18 cellular contexts compared by ENCODE assay signal in the genomic region with DNA sequence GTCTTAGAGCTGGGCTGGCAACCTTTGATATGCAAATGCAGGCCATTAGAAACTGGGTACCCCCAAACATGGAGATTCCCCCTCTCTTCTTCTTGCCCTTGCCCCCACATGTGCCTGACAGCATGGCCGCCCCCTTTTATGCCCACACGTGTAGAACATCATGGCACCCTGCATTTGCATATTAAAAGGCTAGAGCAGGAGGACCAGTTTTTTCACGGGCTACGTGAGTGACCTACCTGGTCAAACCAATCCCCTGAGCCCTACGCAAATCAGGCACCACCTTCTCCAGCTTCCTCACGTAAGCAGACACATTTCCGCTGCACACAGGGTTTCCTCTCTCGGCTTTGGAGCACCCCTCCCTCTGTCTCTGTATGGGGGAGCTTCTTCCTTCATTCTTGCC.
DNase-seq lines count a peak whose midpoint lies in the region; ATAC-seq, FAIRE-seq and TF ChIP-seq lines count a peak whose summit lies in the region.
"Had no signal": no experiment of that assay in that cellular context is flagged by ENCODE, and none has a peak within 500 bp of the region (broad histone marks: within the 10 kb centered on the region; RNA-seq: fewer than 3 reads in every experiment).

No MANE protein-coding gene starts in this region.

- no TSS peak for BruUV-seq in GM12878 (replicated peaks; lab: Mats Ljungman, UMichigan)

- intact Hi-C loops in left ventricle myocardium superior (cut with micrococcal nuclease) (no loop called here), GM12878 (cut with micrococcal nuclease; ENCODE audit: unreplicated experiment) (no loop called here), vagina (cut with DNase I) (no loop called here)

- CTCF ChIA-PET in GM12878 (lab: Yijun Ruan, JAX), result no interaction called here

- H3K27ac ChIP-seq in right atrium auricular region (no peak overlapping the region), GM12878 (ENCODE audit: control insufficient read depth, insufficient read depth) (no peak overlapping the region), vagina (no peak overlapping the region)
- H3K27ac ChIP-seq: C4-2B, GM23248 had no signal

- no peaks in the 10 kb centered on the region for H3K27me3 ChIP-seq in right atrium auricular region
- peaks cover 0 to 2% of the 10 kb centered on the region in 2 experiments; a peak in 2 of 4 replicates for H3K27me3 ChIP-seq in GM12878 (replicated peaks in 1 of 2; ENCODE audit: control insufficient read depth in 2 of 2, insufficient read depth in 2 of 2, low read length in 1 of 2)
- no peaks in the 10 kb centered on the region for H3K27me3 ChIP-seq in vagina

- SMC1A ChIA-PET in GM12878 (lab: Charles Lee; ENCODE audit: uncharacterized antibody, unreplicated experiment), result no interaction called here

- no peak for TF ChIP-seq EP300 in GM12878 (IDR thresholded peaks at IDR 0.05; ENCODE audit: borderline replicate concordance in 1 of 2, control insufficient read depth in 1 of 2, low read depth in 2 of 2, low read length in 2 of 2)

- RAD21 ChIA-PET in GM12878 (lab: Charles Lee; ENCODE audit: unreplicated experiment), result no interaction called here

- H2AFZ ChIP-seq in GM12878 (ENCODE audit: control insufficient read depth, low read depth, low read length), result no peak overlapping the region
- H2AFZ ChIP-seq: GM23248 had no signal

- H3K36me3 ChIP-seq in right atrium auricular region (no peaks in the 10 kb centered on the region), GM12878 (ENCODE audit: control insufficient read depth in 2 of 2, insufficient read depth in 2 of 2, low read length in 1 of 2) (no peaks in the 10 kb centered on the region), vagina (no peaks in the 10 kb centered on the region)

- ATAC-seq in left ventricle myocardium superior, result no peak
- no peak for ATAC-seq in GM12878
- ATAC-seq in HG02852 (IDR thresholded peaks at IDR 0.05; ENCODE audit: unreplicated experiment), result no peak

- POLR2A ChIA-PET in GM12878 (lab: Charles Lee), result interaction anchor here (0.6 kb wide), 1 partner anchor 292 kb away, joined by 3 read pairs; no protein-coding TSS in a partner anchor

- DNase-seq in right atrium auricular region (ENCODE audit: low spot score) (peak; percentile 34), left ventricle myocardium superior (no peak), GM12878 (ENCODE audit: low read depth, low spot score) (no peak), mesenteric fat pad (ENCODE audit: low spot score) (peak; percentile 28), vagina (ENCODE audit: extremely low spot score in 2 of 2) (peak; percentile 52 to 54), NCI-H146 treated with DMSO at 0.1 percent for 48 hours (lab: John Stamatoyannopoulos, UW; ENCODE audit: unreplicated experiment) (no peak), SHP77 (lab: John Stamatoyannopoulos, UW) (no peak)
- DNase-seq: ACHN; Caco-2; CD8-positive, alpha-beta memory T cell; DMS53; GF-D8; GM23248; IMR-90 had no signal

- no peak overlapping the region for H3K9ac ChIP-seq in GM12878 (ENCODE audit: control insufficient read depth, insufficient read depth, low read length)
- H3K9ac ChIP-seq: GM23248 had no signal

- no peaks in the 10 kb centered on the region for H4K20me1 ChIP-seq in GM12878 (ENCODE audit: control insufficient read depth, insufficient read depth)

- H3K4me2 ChIP-seq in GM12878 (ENCODE audit: control insufficient read depth, insufficient read depth), result no peak overlapping the region

- in situ Hi-C loops in GM12878 (cut with MboI), result no loop called here

- TF ChIP-seq RAD21 in GM12878 (IDR thresholded peaks at IDR 0.05; ENCODE audit: insufficient read depth, low read depth, low read length), result no peak

- TF ChIP-seq CTCF in right atrium auricular region (IDR thresholded peaks at IDR 0.05) (no peak), GM12878 (IDR thresholded peaks at IDR 0.05 in 2 of 3, conservative IDR thresholded peaks at IDR 0.05 in 1 of 3; ENCODE audit: control insufficient read depth in 2 of 3, extremely low read depth in 1 of 3, insufficient read depth in 1 of 3, low read depth in 3 of 3, low read length in 3 of 3) (no peak), vagina (IDR thresholded peaks at IDR 0.05) (no peak)

- 0% methylated on average over 8 of the region's 8 CpGs for WGBS in GM12878 (ENCODE audit: insufficient coverage, insufficient replicate concordance, low lambda C conversion rate, missing lambda C conversion rate)

- no peak for FAIRE-seq in GM12878 (lab: Jason Lieb, UNC)
- FAIRE-seq: GM18507, H54 had no signal

- TF ChIP-seq POLR2A in GM12878 (IDR thresholded peaks at IDR 0.05; ENCODE audit: low read depth, low read length), result no peak
- TF ChIP-seq POLR2A in vagina (IDR thresholded peaks at IDR 0.05), result no peak

- H3K4me1 ChIP-seq in right atrium auricular region (no peaks in the 10 kb centered on the region), GM12878 (ENCODE audit: control insufficient read depth, insufficient read depth, low read length) (no peaks in the 10 kb centered on the region; the same call in 1 of the 2 replicates), vagina (peaks cover 24% of the 10 kb centered on the region)

- H3K79me2 ChIP-seq in GM12878 (ENCODE audit: control insufficient read depth, insufficient read depth, low read length), result no peaks in the 10 kb centered on the region

- H3K9me3 ChIP-seq in right atrium auricular region, result no peaks in the 10 kb centered on the region
- no peaks in the 10 kb centered on the region; the same call in 2 of the 3 replicates for H3K9me3 ChIP-seq in GM12878 (replicated peaks; ENCODE audit: control insufficient read depth, insufficient read depth, low read length)
- H3K9me3 ChIP-seq in vagina, result no peaks in the 10 kb centered on the region
- H3K9me3 ChIP-seq: Caco-2 had no signal

- H3K4me3 ChIP-seq in right atrium auricular region (no peak overlapping the region), GM12878 (no peak overlapping the region), vagina (no peak overlapping the region)
- H3K4me3 ChIP-seq: GM23248 had no signal

TF ChIP-seq in GM12878, 131 proteins besides CTCF, POLR2A, EP300 and RAD21:
- TF ChIP-seq, protein P1, sequence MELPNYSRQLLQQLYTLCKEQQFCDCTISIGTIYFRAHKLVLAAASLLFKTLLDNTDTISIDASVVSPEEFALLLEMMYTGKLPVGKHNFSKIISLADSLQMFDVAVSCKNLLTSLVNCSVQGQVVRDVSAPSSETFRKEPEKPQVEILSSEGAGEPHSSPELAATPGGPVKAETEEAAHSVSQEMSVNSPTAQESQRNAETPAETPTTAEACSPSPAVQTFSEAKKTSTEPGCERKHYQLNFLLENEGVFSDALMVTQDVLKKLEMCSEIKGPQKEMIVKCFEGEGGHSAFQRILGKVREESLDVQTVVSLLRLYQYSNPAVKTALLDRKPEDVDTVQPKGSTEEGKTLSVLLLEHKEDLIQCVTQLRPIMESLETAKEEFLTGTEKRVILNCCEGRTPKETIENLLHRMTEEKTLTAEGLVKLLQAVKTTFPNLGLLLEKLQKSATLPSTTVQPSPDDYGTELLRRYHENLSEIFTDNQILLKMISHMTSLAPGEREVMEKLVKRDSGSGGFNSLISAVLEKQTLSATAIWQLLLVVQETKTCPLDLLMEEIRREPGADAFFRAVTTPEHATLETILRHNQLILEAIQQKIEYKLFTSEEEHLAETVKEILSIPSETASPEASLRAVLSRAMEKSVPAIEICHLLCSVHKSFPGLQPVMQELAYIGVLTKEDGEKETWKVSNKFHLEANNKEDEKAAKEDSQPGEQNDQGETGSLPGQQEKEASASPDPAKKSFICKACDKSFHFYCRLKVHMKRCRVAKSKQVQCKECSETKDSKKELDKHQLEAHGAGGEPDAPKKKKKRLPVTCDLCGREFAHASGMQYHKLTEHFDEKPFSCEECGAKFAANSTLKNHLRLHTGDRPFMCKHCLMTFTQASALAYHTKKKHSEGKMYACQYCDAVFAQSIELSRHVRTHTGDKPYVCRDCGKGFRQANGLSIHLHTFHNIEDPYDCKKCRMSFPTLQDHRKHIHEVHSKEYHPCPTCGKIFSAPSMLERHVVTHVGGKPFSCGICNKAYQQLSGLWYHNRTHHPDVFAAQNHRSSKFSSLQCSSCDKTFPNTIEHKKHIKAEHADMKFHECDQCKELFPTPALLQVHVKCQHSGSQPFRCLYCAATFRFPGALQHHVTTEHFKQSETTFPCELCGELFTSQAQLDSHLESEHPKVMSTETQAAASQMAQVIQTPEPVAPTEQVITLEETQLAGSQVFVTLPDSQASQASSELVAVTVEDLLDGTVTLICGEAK (IDR thresholded peaks at IDR 0.05; ENCODE audit: borderline replicate concordance), result no peak
- TF ChIP-seq POU2F2 (IDR thresholded peaks at IDR 0.05; ENCODE audit: borderline replicate concordance, low read depth, low read length) (peak; percentile 36; the same call in 1 of the 3 replicates), BHLHE40 (IDR thresholded peaks at IDR 0.05; ENCODE audit: borderline replicate concordance in 1 of 2, low read depth in 2 of 2, low read length in 1 of 2) (peak in 1 of 2 experiments; percentile 27; a peak in 1 of 4 replicates)
TF ChIP-seq in GM12878: peak in this region for 2.

Comparison
In these comparisons a context has a peak if more than half of its experiments do, and no peak if none do; other contexts are left out.
1. DNase-seq: peak in right atrium auricular region (single experiment), mesenteric fat pad (single experiment) and vagina (2 of 2); none in left ventricle myocardium superior (single experiment), GM12878 (single experiment), NCI-H146 treated with DMSO at 0.1 percent for 48 hours (single experiment) and SHP77 (0 of 2).